Comparison of ENCODE assay signal across 22 cellular contexts in genomic region chr9:14197459-14197858, GRCh38.
"Had no signal": no experiment of that assay in that cellular context is flagged by ENCODE, and none has a peak within 500 bp of the region (broad histone marks: within the 10 kb centered on the region; RNA-seq: fewer than 3 reads in every experiment).

No MANE protein-coding gene starts in this region.

- H3K27ac ChIP-seq: epithelial cell of prostate, hepatocyte had no signal

- DNase-seq: activated CD4-positive, alpha-beta memory T cell treated with anti-CD3 and anti-CD28 coated beads for 36 hours; activated CD4-positive, alpha-beta T cell treated with anti-CD3 and anti-CD28 coated beads for 4 hours; activated CD4-positive, CD25-positive, alpha-beta regulatory T cell; activated naive CD4-positive, alpha-beta T cell treated with Interleukin-2 at 50 U/mL for 16 hours; activated naive CD8-positive, alpha-beta T cell treated with anti-CD3 and anti-CD28 coated beads for 36 hours; activated T-cell treated with anti-CD3 and anti-CD28 coated beads, Interleukin-2, amount 50 U/mL, for 48 hours; cortex of kidney; immature natural killer cell; naive B cell; occipital lobe; posterior cingulate gyrus; stimulated activated CD4-positive, alpha-beta T cell treated with anti-CD3 and anti-CD28 coated beads, Interleukin-15, amount 100 ng/mL, for 24 hours; stomach; trophoblast cell had no signal

- H3K4me1 Mint-ChIP-seq: activated naive CD8-positive, alpha-beta T cell treated with anti-CD3 and anti-CD28 coated beads for 36 hours; immature natural killer cell; memory B cell; naive B cell; stimulated activated memory B cell treated with anti-CD40 and anti-IgM and Interleukin-4, amounts not matched to agents 10 μg/mL and 1 μg/mL and 100 μg/mL, for 72 hours had no signal

- H3K4me3 ChIP-seq: hepatocyte, smooth muscle cell, stomach had no signal

- H3K27me3 ChIP-seq: hepatocyte, stomach had no signal

- H2AFZ ChIP-seq: hepatocyte had no signal

- ATAC-seq: stimulated activated memory B cell treated with anti-CD40 and anti-IgM and Interleukin-4, amounts not matched to agents 10 μg/mL and 1 μg/mL and 100 μg/mL, for 72 hours had no signal

- H3K4me2 ChIP-seq: hepatocyte, smooth muscle cell had no signal

- H3K36me3 ChIP-seq: stomach had no signal

- FAIRE-seq: bronchial epithelial cell had no signal

- H3K36me3 Mint-ChIP-seq: activated CD4-positive, alpha-beta memory T cell treated with anti-CD3 and anti-CD28 coated beads for 36 hours; activated naive CD8-positive, alpha-beta T cell treated with anti-CD3 and anti-CD28 coated beads for 36 hours; memory B cell; naive B cell; stimulated activated memory B cell treated with anti-CD40 and anti-IgM and Interleukin-4, amounts not matched to agents 10 μg/mL and 1 μg/mL and 100 μg/mL, for 72 hours had no signal

- H3K9me3 Mint-ChIP-seq: activated CD4-positive, alpha-beta memory T cell treated with anti-CD3 and anti-CD28 coated beads for 36 hours; neural crest cell; T-helper 1 cell treated with Interleukin-12 subunit alpha and Interleukin-12 subunit beta and Interleukin-4 antibody, amounts not matched to agents 30 μg/mL and 1 μg/mL, for 36 hours had no signal

- H3K27ac Mint-ChIP-seq: activated CD4-positive, alpha-beta memory T cell treated with anti-CD3 and anti-CD28 coated beads for 36 hours; activated naive CD8-positive, alpha-beta T cell treated with anti-CD3 and anti-CD28 coated beads for 36 hours; immature natural killer cell; memory B cell; naive B cell; stimulated activated memory B cell treated with anti-CD40 and anti-IgM and Interleukin-4, amounts not matched to agents 10 μg/mL and 1 μg/mL and 100 μg/mL, for 72 hours; T-helper 1 cell treated with Interleukin-12 subunit alpha and Interleukin-12 subunit beta and Interleukin-4 antibody, amounts not matched to agents 30 μg/mL and 1 μg/mL, for 36 hours had no signal

- H3K9me3 ChIP-seq: stomach had no signal

- H3K4me3 Mint-ChIP-seq: activated CD4-positive, alpha-beta memory T cell treated with anti-CD3 and anti-CD28 coated beads for 36 hours; activated naive CD8-positive, alpha-beta T cell treated with anti-CD3 and anti-CD28 coated beads for 36 hours; immature natural killer cell; memory B cell; naive B cell; neural crest cell; stimulated activated memory B cell treated with anti-CD40 and anti-IgM and Interleukin-4, amounts not matched to agents 10 μg/mL and 1 μg/mL and 100 μg/mL, for 72 hours; T-helper 1 cell treated with Interleukin-12 subunit alpha and Interleukin-12 subunit beta and Interleukin-4 antibody, amounts not matched to agents 30 μg/mL and 1 μg/mL, for 36 hours had no signal

- H3K27me3 Mint-ChIP-seq: activated CD4-positive, alpha-beta memory T cell treated with anti-CD3 and anti-CD28 coated beads for 36 hours; activated naive CD8-positive, alpha-beta T cell treated with anti-CD3 and anti-CD28 coated beads for 36 hours; naive B cell; stimulated activated memory B cell treated with anti-CD40 and anti-IgM and Interleukin-4, amounts not matched to agents 10 μg/mL and 1 μg/mL and 100 μg/mL, for 72 hours had no signal
